32 cellular contexts compared by ENCODE assay signal in the genomic region with DNA sequence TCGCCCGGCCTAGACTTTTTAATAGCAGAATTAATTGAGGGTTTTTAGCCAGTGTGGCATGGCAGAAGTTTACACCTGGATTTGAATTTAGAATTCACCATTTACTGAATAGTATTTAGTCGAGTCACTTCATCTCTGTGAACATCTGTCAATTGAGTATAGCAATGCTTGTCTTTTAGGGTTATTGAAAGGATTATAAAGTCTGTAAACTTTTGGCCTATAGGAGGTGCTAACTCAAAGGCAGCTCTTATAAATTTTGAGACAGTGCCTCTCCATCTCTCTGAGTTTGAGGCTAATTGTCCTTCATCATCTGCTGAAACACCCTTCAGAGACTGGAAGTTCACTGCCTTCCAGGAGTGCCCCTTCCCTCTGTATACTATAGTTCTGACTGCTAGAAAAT.
"Had no signal": no experiment of that assay in that cellular context is flagged by ENCODE, and none has a peak within 500 bp of the region (broad histone marks: within the 10 kb centered on the region; RNA-seq: fewer than 3 reads in every experiment).

No MANE protein-coding gene starts in this region.

- H3K4me3 ChIP-seq: coronary artery, dorsolateral prefrontal cortex, right atrium auricular region, smooth muscle cell, vagina had no signal

- H3K36me3 ChIP-seq: brain microvascular endothelial cell, right atrium auricular region, vagina had no signal

- DNase-seq: activated CD4-positive, alpha-beta memory T cell treated with anti-CD3 and anti-CD28 coated beads, Interleukin-2, amount 10 ng/mL, durations not matched to agents 7 days and 5 days; activated CD4-positive, alpha-beta T cell treated with anti-CD3 and anti-CD28 coated beads for 1 hour; activated CD4-positive, alpha-beta T cell treated with anti-CD3 and anti-CD28 coated beads, Interleukin-2, amount 10 ng/mL, durations not matched to agents 7 days and 5 days; activated CD8-positive, alpha-beta memory T cell treated with anti-CD3 and anti-CD28 coated beads, Interleukin-2, amount 50 U/mL, for 48 hours; activated gamma-delta T cell; activated naive CD4-positive, alpha-beta T cell treated with anti-CD3 and anti-CD28 coated beads, Interleukin-2, amount 50 U/mL, for 16 hours; activated T-cell treated with anti-CD3 and anti-CD28 coated beads, Interleukin-2, amount 50 U/mL, for 24 hours; amniotic stem cell; brain microvascular endothelial cell; dorsolateral prefrontal cortex; effector memory CD4-positive, alpha-beta T cell; foreskin fibroblast; head of caudate nucleus; hypothalamus; immature natural killer cell; kidney; midbrain; naive thymus-derived CD8-positive, alpha-beta T cell; occipital lobe; stimulated activated CD4-positive, alpha-beta T cell treated with anti-CD3 and anti-CD28 coated beads, Interleukin-1b, Interleukin-23, amount 100 ng/mL, for 48 hours; stimulated activated CD4-positive, alpha-beta T cell treated with anti-CD3 and anti-CD28 coated beads, Interleukin-4, amount 100 ng/mL, for 4 hours; stimulated activated CD8-positive, alpha-beta memory T cell treated with anti-CD3 and anti-CD28 coated beads, Interleukin-4, amount 100 ng/mL, for 48 hours; stimulated activated naive CD8-positive, alpha-beta T cell treated with anti-CD3 and anti-CD28 coated beads, Interleukin-15, amount 100 ng/mL, for 72 hours; substantia nigra had no signal

- H3K4me1 ChIP-seq: right atrium auricular region, vagina had no signal

- H3K27ac Mint-ChIP-seq: activated CD4-positive, alpha-beta memory T cell treated with anti-CD3 and anti-CD28 coated beads, Interleukin-2, amount 10 ng/mL, durations not matched to agents 7 days and 5 days; activated CD4-positive, alpha-beta T cell treated with anti-CD3 and anti-CD28 coated beads, Interleukin-2, amount 10 ng/mL, durations not matched to agents 7 days and 5 days; activated T-cell treated with anti-CD3 and anti-CD28 coated beads, Interleukin-2, amount 50 U/mL, for 24 hours; immature natural killer cell; stimulated activated memory B cell treated with anti-CD40 and anti-IgM and Interleukin-4, amounts not matched to agents 10 μg/mL and 1 μg/mL and 100 μg/mL, for 72 hours; stimulated activated naive CD8-positive, alpha-beta T cell treated with anti-CD3 and anti-CD28 coated beads, Interleukin-15, amount 100 ng/mL, for 72 hours; type B pancreatic cell; WTC11 had no signal

- H3K27me3 ChIP-seq: brain microvascular endothelial cell, dorsolateral prefrontal cortex, right atrium auricular region, vagina had no signal

- H3K4me1 Mint-ChIP-seq: activated CD4-positive, alpha-beta memory T cell treated with anti-CD3 and anti-CD28 coated beads, Interleukin-2, amount 10 ng/mL, durations not matched to agents 7 days and 5 days; activated CD4-positive, alpha-beta T cell treated with anti-CD3 and anti-CD28 coated beads, Interleukin-2, amount 10 ng/mL, durations not matched to agents 7 days and 5 days; immature natural killer cell; naive thymus-derived CD8-positive, alpha-beta T cell; neural crest cell; stimulated activated memory B cell treated with anti-CD40 and anti-IgM and Interleukin-4, amounts not matched to agents 10 μg/mL and 1 μg/mL and 100 μg/mL, for 72 hours; stimulated activated naive CD8-positive, alpha-beta T cell treated with anti-CD3 and anti-CD28 coated beads, Interleukin-15, amount 100 ng/mL, for 72 hours had no signal

- H3K9me3 Mint-ChIP-seq: activated CD4-positive, alpha-beta T cell treated with anti-CD3 and anti-CD28 coated beads, Interleukin-2, amount 10 ng/mL, durations not matched to agents 7 days and 5 days; neural crest cell; type B pancreatic cell had no signal

- H3K27ac ChIP-seq: brain microvascular endothelial cell, coronary artery, dorsolateral prefrontal cortex, right atrium auricular region, vagina had no signal

- H3K36me3 Mint-ChIP-seq: naive thymus-derived CD8-positive, alpha-beta T cell; stimulated activated memory B cell treated with anti-CD40 and anti-IgM and Interleukin-4, amounts not matched to agents 10 μg/mL and 1 μg/mL and 100 μg/mL, for 72 hours; type B pancreatic cell had no signal

- H3K27me3 Mint-ChIP-seq: activated CD4-positive, alpha-beta memory T cell treated with anti-CD3 and anti-CD28 coated beads, Interleukin-2, amount 10 ng/mL, durations not matched to agents 7 days and 5 days; activated CD4-positive, alpha-beta T cell treated with anti-CD3 and anti-CD28 coated beads, Interleukin-2, amount 10 ng/mL, durations not matched to agents 7 days and 5 days; activated T-cell treated with anti-CD3 and anti-CD28 coated beads, Interleukin-2, amount 50 U/mL, for 24 hours; stimulated activated memory B cell treated with anti-CD40 and anti-IgM and Interleukin-4, amounts not matched to agents 10 μg/mL and 1 μg/mL and 100 μg/mL, for 72 hours; stimulated activated naive CD8-positive, alpha-beta T cell treated with anti-CD3 and anti-CD28 coated beads, Interleukin-15, amount 100 ng/mL, for 72 hours; type B pancreatic cell had no signal

- H3K4me3 Mint-ChIP-seq: activated CD4-positive, alpha-beta memory T cell treated with anti-CD3 and anti-CD28 coated beads, Interleukin-2, amount 10 ng/mL, durations not matched to agents 7 days and 5 days; activated CD4-positive, alpha-beta T cell treated with anti-CD3 and anti-CD28 coated beads, Interleukin-2, amount 10 ng/mL, durations not matched to agents 7 days and 5 days; activated T-cell treated with anti-CD3 and anti-CD28 coated beads, Interleukin-2, amount 50 U/mL, for 24 hours; immature natural killer cell; naive thymus-derived CD8-positive, alpha-beta T cell; neural crest cell; stimulated activated memory B cell treated with anti-CD40 and anti-IgM and Interleukin-4, amounts not matched to agents 10 μg/mL and 1 μg/mL and 100 μg/mL, for 72 hours; stimulated activated naive CD8-positive, alpha-beta T cell treated with anti-CD3 and anti-CD28 coated beads, Interleukin-15, amount 100 ng/mL, for 72 hours; type B pancreatic cell; WTC11 had no signal

- H3K9me3 ChIP-seq: right atrium auricular region, vagina had no signal
